Comparison of ENCODE assay signal across 23 cellular contexts in the genomic region with DNA sequence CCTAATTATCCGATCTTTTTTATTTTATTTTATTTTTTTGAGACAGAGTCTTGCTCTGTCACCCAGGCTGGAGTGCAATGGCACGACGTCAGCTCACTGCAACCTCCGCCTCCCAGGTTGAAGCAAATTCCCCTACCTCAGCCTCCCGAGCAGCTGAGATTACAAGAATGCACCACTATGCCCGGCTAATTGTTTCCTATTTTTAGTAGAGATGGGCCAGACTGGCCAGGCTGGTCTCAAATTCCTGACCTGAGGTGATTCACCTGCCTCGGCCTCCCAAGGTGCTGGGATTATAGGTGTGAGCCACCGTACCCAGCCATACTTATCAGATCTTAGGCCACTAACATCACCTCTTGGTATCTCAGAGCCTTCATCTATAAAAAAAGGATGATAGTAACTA. TPM values are rescaled to one million over a fixed set of nuclear protein-coding genes. Genes with fewer than 3 reads are reported as not detected.
DNase-seq lines count a peak whose midpoint lies in the region; TF ChIP-seq lines count a peak whose summit lies in the region.
"Had no signal": no experiment of that assay in that cellular context is flagged by ENCODE, and none has a peak within 500 bp of the region (broad histone marks: within the 10 kb centered on the region; RNA-seq: fewer than 3 reads in every experiment).

No MANE protein-coding gene starts in this region.

- TF ChIP-seq CTCF in Caco-2 (IDR thresholded peaks at IDR 0.05; ENCODE audit: insufficient read depth in 1 of 2, low read depth in 1 of 2, low read length in 1 of 2, severe bottlenecking in 1 of 2, unreplicated experiment in 1 of 2) (no peak), brain microvascular endothelial cell (IDR thresholded peaks at IDR 0.05; ENCODE audit: low read depth, low read length, missing control alignments) (no peak)

- TF ChIP-seq EP300 in Ishikawa (IDR thresholded peaks at IDR 0.05; ENCODE audit: borderline replicate concordance) = peak; percentile 66; the same call in 1 of the 2 replicates

- H3K4me3 Mint-ChIP-seq in Caco-2 (ENCODE audit: unreplicated experiment) = no peak overlapping the region
- H3K4me3 Mint-ChIP-seq: B cell; CD8-positive, alpha-beta memory T cell had no signal

- no peaks in the 10 kb centered on the region for H3K9me3 ChIP-seq in Caco-2

- H3K36me3 Mint-ChIP-seq in Caco-2 (ENCODE audit: insufficient read depth, unreplicated experiment) = peaks cover 23% of the 10 kb centered on the region

- in situ Hi-C loops in brain microvascular endothelial cell (cut with HindIII; ENCODE audit: low pct_ligation_motif_present, low sequenced_read_pairs) = no loop called here

- no TSS peak for BruUV-seq in Caco-2 (replicated peaks; lab: Mats Ljungman, UMichigan)

- H3K27me3 ChIP-seq in Caco-2 (replicated peaks; ENCODE audit: control insufficient read depth, insufficient read depth, low read length) (no peaks in the 10 kb centered on the region), brain microvascular endothelial cell (replicated peaks) (no peaks in the 10 kb centered on the region)

- no peaks in the 10 kb centered on the region; the same call in 1 of the 2 replicates for H3K36me3 ChIP-seq in Caco-2 (ENCODE audit: control insufficient read depth, insufficient read depth, low read length)
- H3K36me3 ChIP-seq in brain microvascular endothelial cell (replicated peaks) = no peaks in the 10 kb centered on the region

- no peak overlapping the region for H3K27ac ChIP-seq in brain microvascular endothelial cell
- H3K27ac ChIP-seq: 22Rv1, C4-2B, SK-N-MC had no signal

- POLR2A ChIA-PET in Caco-2 (lab: Charles Lee) (no interaction called here), HEK293T (lab: Yijun Ruan, JAX) (no interaction called here)

- no peaks in the 10 kb centered on the region for H3K27me3 Mint-ChIP-seq in Caco-2 (ENCODE audit: insufficient read depth, unreplicated experiment)
- H3K27me3 Mint-ChIP-seq: B cell; CD8-positive, alpha-beta memory T cell had no signal

- intact Hi-C loops in Caco-2 (cut with micrococcal nuclease; ENCODE audit: unreplicated experiment) = no loop called here

- peak overlapping the region; percentile 53 for H3K27ac Mint-ChIP-seq in Caco-2 (ENCODE audit: unreplicated experiment)
- H3K27ac Mint-ChIP-seq: B cell had no signal

- peaks cover 48% of the 10 kb centered on the region for H3K4me1 ChIP-seq in Caco-2

- H3K4me1 Mint-ChIP-seq in Caco-2 (ENCODE audit: low read depth, unreplicated experiment) = peaks cover 52% of the 10 kb centered on the region

- H3K9me3 Mint-ChIP-seq in Caco-2 (ENCODE audit: unreplicated experiment) = peaks cover 10% of the 10 kb centered on the region
- H3K9me3 Mint-ChIP-seq: CD8-positive, alpha-beta memory T cell had no signal

- TF ChIP-seq RAD21 in Ishikawa (IDR thresholded peaks at IDR 0.05; ENCODE audit: low read depth) = no peak

- DNase-seq in Caco-2 (peak; percentile 28 to 61), glomerular visceral epithelial cell (ENCODE audit: extremely low spot score) (peak; percentile 31), renal cortical epithelial cell (ENCODE audit: low read depth) (peak; percentile 47), amygdala (lab: John Stamatoyannopoulos, UW) (no peak), brain microvascular endothelial cell (no peak), HEK293T (ENCODE audit: extremely low spot score) (no peak)
- DNase-seq: CD8-positive, alpha-beta memory T cell; DMS153; DND-41; H7; KG1; NCI-H1092; NCI-H1417 treated with DMSO at 0.1 percent for 48 hours; NCI-H1694 treated with DMSO at 0.1 percent for 48 hours; NCI-H2081; NCI-H2227 treated with DMSO at 0.1 percent for 48 hours; NCI-H526 treated with DMSO at 0.1 percent for 48 hours; SIG-M5 had no signal

- no peak overlapping the region for H3K4me3 ChIP-seq in Caco-2 (ENCODE audit: low read depth, low read length)
- H3K4me3 ChIP-seq in brain microvascular endothelial cell (ENCODE audit: low read depth, low read length) = no peak overlapping the region
- H3K4me3 ChIP-seq: SK-N-MC had no signal

- CTCF ChIA-PET in Caco-2 (lab: Charles Lee) (no interaction called here), HEK293T (lab: Yijun Ruan, JAX) (interaction anchor here (0.6 kb wide), 1 partner anchor 862 kb away, joined by 16 read pairs; no protein-coding TSS in a partner anchor)

TF ChIP-seq in Ishikawa, 13 proteins besides CTCF, POLR2A, EP300 and RAD21:
- TF ChIP-seq TEAD4 (IDR thresholded peaks at IDR 0.05) (peak; percentile 79), TCF12 (IDR thresholded peaks at IDR 0.05; ENCODE audit: low read depth) (0 out of 2 replicates have a peak, but pooled peaks have one; percentile 46), TAF1 (IDR thresholded peaks at IDR 0.05; ENCODE audit: low read depth) (no peak), ZBTB7A (IDR thresholded peaks at IDR 0.05; ENCODE audit: low read depth) (no peak), FOXM1 (IDR thresholded peaks at IDR 0.05; ENCODE audit: borderline replicate concordance, low read depth) (no peak), YY1 (IDR thresholded peaks at IDR 0.05; ENCODE audit: low read depth) (0 out of 2 replicates have a peak, but pooled peaks have one; percentile 16), NFIC (IDR thresholded peaks at IDR 0.05) (peak; percentile 18), EGR1 (IDR thresholded peaks at IDR 0.05) (no peak)
- TF ChIP-seq, protein P1, sequence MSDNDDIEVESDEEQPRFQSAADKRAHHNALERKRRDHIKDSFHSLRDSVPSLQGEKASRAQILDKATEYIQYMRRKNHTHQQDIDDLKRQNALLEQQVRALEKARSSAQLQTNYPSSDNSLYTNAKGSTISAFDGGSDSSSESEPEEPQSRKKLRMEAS (IDR thresholded peaks at IDR 0.05) = no peak

TF ChIP-seq in HEK293T, 16 proteins besides CTCF, POLR2A, EP300 and RAD21:
- TF ChIP-seq BHLHE40 (IDR thresholded peaks at IDR 0.05; ENCODE audit: borderline replicate concordance) (no peak), FOXK2 (IDR thresholded peaks at IDR 0.05) (no peak), FOXM1 (IDR thresholded peaks at IDR 0.05; ENCODE audit: borderline replicate concordance) (no peak), ELF4 (IDR thresholded peaks at IDR 0.05) (no peak), FOXA1 (IDR thresholded peaks at IDR 0.05) (no peak), HDGF (IDR thresholded peaks at IDR 0.05; ENCODE audit: borderline replicate concordance) (no peak), TARDBP (IDR thresholded peaks at IDR 0.05) (no peak), L3MBTL2 (conservative IDR thresholded peaks at IDR 0.05) (no peak), LEF1 (IDR thresholded peaks at IDR 0.05; ENCODE audit: borderline replicate concordance) (no peak), CTBP1 (IDR thresholded peaks at IDR 0.05; ENCODE audit: borderline replicate concordance) (no peak), SP1 (IDR thresholded peaks at IDR 0.05) (no peak), ARNT (IDR thresholded peaks at IDR 0.05) (no peak)
- TF ChIP-seq, protein P2, sequence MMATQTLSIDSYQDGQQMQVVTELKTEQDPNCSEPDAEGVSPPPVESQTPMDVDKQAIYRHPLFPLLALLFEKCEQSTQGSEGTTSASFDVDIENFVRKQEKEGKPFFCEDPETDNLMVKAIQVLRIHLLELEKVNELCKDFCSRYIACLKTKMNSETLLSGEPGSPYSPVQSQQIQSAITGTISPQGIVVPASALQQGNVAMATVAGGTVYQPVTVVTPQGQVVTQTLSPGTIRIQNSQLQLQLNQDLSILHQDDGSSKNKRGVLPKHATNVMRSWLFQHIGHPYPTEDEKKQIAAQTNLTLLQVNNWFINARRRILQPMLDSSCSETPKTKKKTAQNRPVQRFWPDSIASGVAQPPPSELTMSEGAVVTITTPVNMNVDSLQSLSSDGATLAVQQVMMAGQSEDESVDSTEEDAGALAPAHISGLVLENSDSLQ (IDR thresholded peaks at IDR 0.05) = no peak

RNA-seq across cellular contexts. Expression of a gene that starts 4.9 kb away (rescaled TPM):
- 100 and 102 TPM in 2 replicates for total RNA-seq in Caco-2 (2022)
- 66.8 and 92.2 TPM in 2 replicates for total RNA-seq in renal cortical epithelial cell

Comparison
In these comparisons a context has a peak if more than half of its experiments do, and no peak if none do; other contexts are left out.
1. DNase-seq: peak in Caco-2 (2 of 2), glomerular visceral epithelial cell (single experiment) and renal cortical epithelial cell (single experiment); none in amygdala (0 of 56), brain microvascular endothelial cell (single experiment) and HEK293T (single experiment).